ENCODE assay signal across 8 cellular contexts in the genomic region with DNA sequence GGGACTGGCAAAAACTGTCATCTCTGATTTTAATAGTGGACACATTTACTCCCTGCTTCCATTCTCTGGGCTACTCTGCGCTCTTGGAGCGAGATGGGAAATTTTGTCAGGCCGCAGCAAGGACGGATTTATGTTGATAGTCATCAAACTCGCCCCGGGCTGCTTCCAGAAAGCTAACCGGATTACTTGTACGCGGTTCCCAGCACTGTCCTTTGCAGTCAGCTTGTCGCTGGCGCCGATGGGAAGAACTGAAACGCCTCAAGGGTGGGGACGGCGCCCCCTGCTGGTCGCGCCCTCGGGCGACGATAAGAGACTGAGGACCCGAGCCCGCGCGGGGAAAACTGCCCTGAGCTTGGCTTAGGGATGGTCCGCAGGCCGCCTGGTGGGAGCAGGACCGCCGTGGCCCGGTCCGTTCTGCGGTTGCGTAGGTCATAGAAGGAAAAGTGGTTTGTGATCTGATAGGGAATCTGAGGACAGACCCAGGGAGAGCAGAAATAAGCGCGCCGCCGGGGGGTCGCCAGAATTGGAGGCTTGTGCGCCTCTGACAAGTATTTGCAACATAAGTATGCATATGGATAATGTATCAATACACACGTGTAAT. TPM values are rescaled to one million over a fixed set of nuclear protein-coding genes. Genes with fewer than 3 reads are reported as not detected.
DNase-seq lines count a peak whose midpoint lies in the region; ATAC-seq, FAIRE-seq and TF ChIP-seq lines count a peak whose summit lies in the region.

No MANE protein-coding gene starts in this region.

- peaks cover 20% of the 10 kb centered on the region for H3K79me2 ChIP-seq in keratinocyte (ENCODE audit: control insufficient read depth, insufficient read depth, low read length)

- no peaks in the 10 kb centered on the region for H4K20me1 ChIP-seq in keratinocyte (ENCODE audit: control insufficient read depth, extremely low read depth, insufficient read depth, low read length)

- peaks cover 17% of the 10 kb centered on the region for H3K4me1 Mint-ChIP-seq in activated B cell treated with CpG ODN at 0.5 μM for 24 hours
- peaks cover 10% of the 10 kb centered on the region for H3K4me1 Mint-ChIP-seq in central memory CD8-positive, alpha-beta T cell

- intact Hi-C loops in activated B cell treated with CpG ODN at 0.5 μM for 24 hours (cut with micrococcal nuclease) = loop anchor here (1.0 to 10.0 kb wide), 16 partner anchors 18 to 1541 kb away; a partner anchor contains a TSS

- dilution Hi-C loops in keratinocyte (cut with MboI; ENCODE audit: extremely low pct_ligation_motif_present, low sequenced_read_pairs) = no loop called here

- DNase-seq in ACHN = peak; percentile 83
- DNase-seq in NCI-H2227 (lab: John Stamatoyannopoulos, UW; ENCODE audit: unreplicated experiment) = peak; percentile 95
- peak; percentile 85 for DNase-seq in activated B cell treated with CpG ODN at 0.5 μM for 24 hours
- peak; percentile 70 to 74 for DNase-seq in central memory CD8-positive, alpha-beta T cell (ENCODE audit: low spot score in 2 of 2)
- DNase-seq in keratinocyte (ENCODE audit: low read depth, low spot score) = peak; percentile 72
- peak; percentile 76 to 85 for DNase-seq in stimulated activated CD4-positive, alpha-beta T cell treated with anti-CD3 and anti-CD28 coated beads, Interleukin-12 subunit alpha, Interleukin-12 subunit beta, amount 100 ng/mL, for 24 hours (ENCODE audit: low read depth in 2 of 2)

- no peak for FAIRE-seq in keratinocyte (lab: Jason Lieb, UNC)

- H2AFZ ChIP-seq in keratinocyte (ENCODE audit: control insufficient read depth, low read length) = peak overlapping the region; percentile 48

- H3K4me2 ChIP-seq in keratinocyte (ENCODE audit: control insufficient read depth, extremely low read depth, insufficient read depth, low read depth, low read length) = peak overlapping the region; percentile 87

- CTCF ChIA-PET in activated B cell treated with CpG ODN at 0.5 μM for 24 hours (lab: Charles Lee) = interaction anchor here (0.5 to 3.4 kb wide), 32 partner anchors 10 to 1242 kb away, joined by 3 to 37 read pairs (median 4); a partner anchor contains a TSS

- H3K9ac ChIP-seq in keratinocyte (ENCODE audit: control insufficient read depth, extremely low read depth, insufficient read depth, low read length) = peak overlapping the region; percentile 61

- no peak overlapping the region for H3K27ac Mint-ChIP-seq in activated B cell treated with CpG ODN at 0.5 μM for 24 hours
- no peak overlapping the region for H3K27ac Mint-ChIP-seq in central memory CD8-positive, alpha-beta T cell (ENCODE audit: low read depth)

- no peaks in the 10 kb centered on the region for H3K27me3 ChIP-seq in keratinocyte (ENCODE audit: control insufficient read depth, extremely low read depth, insufficient read depth, low read length)

- peak overlapping the region; percentile 85 for H3K27ac ChIP-seq in keratinocyte (ENCODE audit: control insufficient read depth, insufficient read depth, low read length)

- TF ChIP-seq CTCF in activated B cell treated with CpG ODN at 0.5 μM for 24 hours (IDR thresholded peaks at IDR 0.05) (peak; percentile 86), keratinocyte (optimal IDR thresholded peaks at IDR 0.05 in 1 of 3, IDR thresholded peaks at IDR 0.05 in 1 of 3, conservative IDR thresholded peaks at IDR 0.05 in 1 of 3; ENCODE audit: extremely low read depth in 1 of 3, insufficient read depth in 2 of 3, low read length in 3 of 3) (peak; percentile 75 to 93 (median 77))

- no peaks in the 10 kb centered on the region for H3K9me1 ChIP-seq in keratinocyte (ENCODE audit: control insufficient read depth, extremely low read depth, insufficient read depth, low read length)

- no peaks in the 10 kb centered on the region for H3K9me3 Mint-ChIP-seq in activated B cell treated with CpG ODN at 0.5 μM for 24 hours
- no peaks in the 10 kb centered on the region for H3K9me3 Mint-ChIP-seq in central memory CD8-positive, alpha-beta T cell

- H3K9me3 ChIP-seq in keratinocyte (ENCODE audit: control insufficient read depth, low read depth, low read length) = no peaks in the 10 kb centered on the region

- peaks cover 12% of the 10 kb centered on the region for H3K27me3 Mint-ChIP-seq in activated B cell treated with CpG ODN at 0.5 μM for 24 hours
- peaks cover 39% of the 10 kb centered on the region for H3K27me3 Mint-ChIP-seq in central memory CD8-positive, alpha-beta T cell

- H3K36me3 ChIP-seq in keratinocyte (ENCODE audit: control insufficient read depth in 2 of 2, extremely low read depth in 1 of 2, insufficient read depth in 2 of 2, low read length in 2 of 2) = peaks cover 8 to 15% of the 10 kb centered on the region in 2 experiments

- no peak overlapping the region for H3K4me3 Mint-ChIP-seq in activated B cell treated with CpG ODN at 0.5 μM for 24 hours
- H3K4me3 Mint-ChIP-seq in central memory CD8-positive, alpha-beta T cell = no peak overlapping the region

- POLR2A ChIA-PET in activated B cell treated with CpG ODN at 0.5 μM for 24 hours (lab: Charles Lee) = interaction anchor here (0.6 to 4.9 kb wide), 25 partner anchors 18 to 1241 kb away, joined by 3 to 15 read pairs (median 5); a partner anchor contains a TSS

- peak overlapping the region; percentile 93 to 98 (median 96) for H3K4me3 ChIP-seq in keratinocyte (ENCODE audit: control insufficient read depth in 2 of 3, extremely low read depth in 1 of 3, insufficient read depth in 2 of 3, low read depth in 1 of 3, low read length in 3 of 3)

- in situ Hi-C loops in ACHN (cut with HindIII; ENCODE audit: low pct_ligation_motif_present, low pct_unique_long_range_greater_than_20kb, low sequenced_read_pairs) = no loop called here

- ATAC-seq in GM18868 (IDR thresholded peaks at IDR 0.05; ENCODE audit: unreplicated experiment) (peak; percentile 55), HG03139 (IDR thresholded peaks at IDR 0.05; ENCODE audit: unreplicated experiment) (peak; percentile 43), activated B cell treated with CpG ODN at 0.5 μM for 24 hours (ENCODE audit: low read depth) (peak; percentile 56)
- peak; percentile 47 for ATAC-seq in central memory CD8-positive, alpha-beta T cell (replicated peaks; ENCODE audit: extremely low read depth, poor library complexity, severe bottlenecking)

- peaks cover 28% of the 10 kb centered on the region for H3K36me3 Mint-ChIP-seq in activated B cell treated with CpG ODN at 0.5 μM for 24 hours (ENCODE audit: low read depth)
- H3K36me3 Mint-ChIP-seq in central memory CD8-positive, alpha-beta T cell (ENCODE audit: insufficient read depth) = peaks cover 24% of the 10 kb centered on the region

- peaks cover 22% of the 10 kb centered on the region for H3K4me1 ChIP-seq in keratinocyte (ENCODE audit: control insufficient read depth, extremely low read depth, insufficient read depth, low read length)

RNA-seq across cellular contexts. Expression of a gene that starts 1.0 kb away (rescaled TPM):
- 30.7 and 30.8 TPM in 2 replicates for total RNA-seq in activated B cell treated with CpG ODN at 0.5 μM for 24 hours
- polyA plus RNA-seq in keratinocyte = 16.0 to 21.4 TPM (median 16.8 TPM) in 3 replicates
- 6.1 TPM for polyA plus RNA-seq in keratinocyte (2011; ENCODE audit: low read depth)
- 14.3 and 14.6 TPM in 2 replicates for polyA plus RNA-seq in keratinocyte (2011; cell fraction: cytosol; rRNA removed)
- polyA plus RNA-seq in keratinocyte (2011; cell fraction: nucleus; rRNA removed) = 11.0 and 13.1 TPM in 2 replicates
- 12.8 and 15.0 TPM in 2 replicates for polyA plus RNA-seq in keratinocyte (2012; ENCODE audit: low replicate concordance)
- polyA minus RNA-seq in keratinocyte = 8.2 to 16.3 TPM (median 10.7 TPM) in 3 replicates
- 17.6 TPM for polyA minus RNA-seq in keratinocyte (2011; cell fraction: cytosol; rRNA and poly(A)+ RNA removed)
- polyA minus RNA-seq in keratinocyte (2011; cell fraction: nucleus; rRNA and poly(A)+ RNA removed) = 6.4 and 7.4 TPM in 2 replicates

RNA-seq across cellular contexts. Expression of a gene that starts 57.6 kb away (rescaled TPM):
- total RNA-seq in activated B cell treated with CpG ODN at 0.5 μM for 24 hours = 74.5 and 82.2 TPM in 2 replicates
- polyA plus RNA-seq in keratinocyte = 46.4 to 62.6 TPM (median 54.0 TPM) in 3 replicates
- polyA plus RNA-seq in keratinocyte (2011; ENCODE audit: low read depth) = 8.6 TPM
- polyA plus RNA-seq in keratinocyte (2011; cell fraction: cytosol; rRNA removed) = 52.5 and 77.7 TPM in 2 replicates
- 49.5 and 51.9 TPM in 2 replicates for polyA plus RNA-seq in keratinocyte (2011; cell fraction: nucleus; rRNA removed)
- polyA plus RNA-seq in keratinocyte (2012; ENCODE audit: low replicate concordance) = 41.1 and 52.6 TPM in 2 replicates
- 9.9 to 26.7 TPM (median 24.5 TPM) in 3 replicates for polyA minus RNA-seq in keratinocyte
- polyA minus RNA-seq in keratinocyte (2011; cell fraction: cytosol; rRNA and poly(A)+ RNA removed) = 45.5 TPM
- polyA minus RNA-seq in keratinocyte (2011; cell fraction: nucleus; rRNA and poly(A)+ RNA removed) = 11.4 and 17.5 TPM in 2 replicates

Comparison
In these comparisons a context has a peak if more than half of its experiments do, and no peak if none do; other contexts are left out.
1. Peak in every context shown above with its lines: DNase-seq, ATAC-seq, H3K4me3 ChIP-seq and H3K27ac ChIP-seq.